30 cellular contexts compared by ENCODE assay signal in genomic region chr1:102655034-102655433, GRCh38.
"Had no signal": no experiment of that assay in that cellular context is flagged by ENCODE, and none has a peak within 500 bp of the region (broad histone marks: within the 10 kb centered on the region; RNA-seq: fewer than 3 reads in every experiment).

No MANE protein-coding gene starts in this region.

- H3K27me3 ChIP-seq: ascending aorta, breast epithelium, cardiac muscle cell, colonic mucosa had no signal

- H3K4me1 ChIP-seq: ascending aorta, breast epithelium, colonic mucosa had no signal

- H3K4me3 ChIP-seq: ascending aorta, breast epithelium, cardiac muscle cell, colonic mucosa, dorsolateral prefrontal cortex had no signal

- H3K27ac ChIP-seq: ascending aorta, breast epithelium, cardiac muscle cell, colonic mucosa, dorsolateral prefrontal cortex, VCaP had no signal

- DNase-seq: activated CD4-positive, alpha-beta memory T cell treated with anti-CD3 and anti-CD28 coated beads, Interleukin-2, amount 10 ng/mL, durations not matched to agents 7 days and 5 days; activated CD4-positive, alpha-beta T cell treated with anti-CD3 and anti-CD28 coated beads for 1 hour; activated CD4-positive, alpha-beta T cell treated with anti-CD3 and anti-CD28 coated beads for 4 hours; activated CD4-positive, alpha-beta T cell treated with anti-CD3 and anti-CD28 coated beads, Interleukin-2, amount 10 ng/mL, durations not matched to agents 7 days and 5 days; activated CD4-positive, alpha-beta T cell treated with anti-CD3 and anti-CD28 coated beads, Interleukin-2, amount 50 U/mL, for 4 hours; activated CD8-positive, alpha-beta memory T cell treated with anti-CD3 and anti-CD28 coated beads, Interleukin-2, amount 50 U/mL, for 48 hours; activated effector memory CD4-positive, alpha-beta T cell treated with anti-CD3 and anti-CD28 coated beads, Interleukin-2, amount 50 U/mL, for 16 hours; activated naive CD4-positive, alpha-beta T cell treated with anti-CD3 and anti-CD28 coated beads, Interleukin-2, amount 10 ng/mL, durations not matched to agents 7 days and 5 days; activated naive CD8-positive, alpha-beta T cell treated with anti-CD3 and anti-CD28 coated beads, Interleukin-2, amount 10 ng/mL, durations not matched to agents 7 days and 5 days; activated T-cell treated with anti-CD3 and anti-CD28 coated beads for 4 hours; activated T-cell treated with anti-CD3 and anti-CD28 coated beads, Interleukin-2, amount 50 U/mL, for 24 hours; central memory CD4-positive, alpha-beta T cell; cerebellar nuclear complex; colonic mucosa; dorsolateral prefrontal cortex; effector memory CD4-positive, alpha-beta T cell; endodermal cell; foreskin fibroblast; head of caudate nucleus; hippocampal formation; T-helper 2 cell had no signal

- ATAC-seq: activated naive CD4-positive, alpha-beta T cell treated with anti-CD3 and anti-CD28 coated beads, Interleukin-2, amount 50 U/mL, for 72 hours; activated T-helper 17 cell treated with anti-CD3 and anti-CD28 coated beads, Interleukin-2, amount 50 U/mL, for 72 hours; esophagus mucosa; WTC11 had no signal

- FAIRE-seq: frontal cortex had no signal

- H3K36me3 ChIP-seq: ascending aorta, breast epithelium, cardiac muscle cell, colonic mucosa had no signal

- H3K9me3 ChIP-seq: ascending aorta, colonic mucosa had no signal
